9 cellular contexts compared by ENCODE assay signal in genomic region chr21:15221799-15222386, GRCh38.
A peak's percentile ranks its signal among the peaks of the same experiment; 100 is the strongest.
DNase-seq lines count a peak whose midpoint lies in the region; ATAC-seq and TF ChIP-seq lines count a peak whose summit lies in the region.
"Had no signal": no experiment of that assay in that cellular context is flagged by ENCODE, and none has a peak within 500 bp of the region (broad histone marks: within the 10 kb centered on the region; RNA-seq: fewer than 3 reads in every experiment).

No MANE protein-coding gene starts in this region.

- TF ChIP-seq CTCF in adrenal gland (IDR thresholded peaks at IDR 0.05) = peak in 1 of 6 experiments; percentile 12

- ATAC-seq in HG02973 (IDR thresholded peaks at IDR 0.05; ENCODE audit: unreplicated experiment) = no peak
- ATAC-seq: left colon had no signal

- no peaks in the 10 kb centered on the region for H3K27me3 ChIP-seq in adrenal gland

- peak overlapping the region in 1 of 5 donors; percentile 56 for H3K27ac ChIP-seq in adrenal gland

- TF ChIP-seq POLR2A in adrenal gland (IDR thresholded peaks at IDR 0.05) = no peak

- no peaks in the 10 kb centered on the region for H3K36me3 ChIP-seq in adrenal gland (replicated peaks in 1 of 2)

- peak; percentile 23 for DNase-seq in COLO668 (lab: John Stamatoyannopoulos, UW; ENCODE audit: unreplicated experiment)
- DNase-seq in HT1080 (ENCODE audit: low read depth) = peak; percentile 94
- peak in 6 of 7 donors; percentile 69 to 93 (median 82) for DNase-seq in adrenal gland
- DNase-seq in kidney tubule cell (ENCODE audit: low spot score) = peak; percentile 94
- DNase-seq in NCI-H2081 treated with DMSO at 0.1 percent for 48 hours (lab: John Stamatoyannopoulos, UW) = no peak
- DNase-seq in activated CD4-positive, CD25-positive, alpha-beta regulatory T cell treated with anti-CD3 and anti-CD28 coated beads, Interleukin-2, amount 50 U/mL, for 72 hours = no peak
- no peak for DNase-seq in NCI-H774 (lab: John Stamatoyannopoulos, UW)

- intact Hi-C loops in adrenal gland (cut with DNase I) = no loop called here

- H3K4me3 ChIP-seq in adrenal gland = no peak overlapping the region

- peaks cover 0 to 16% of the 10 kb centered on the region in 2 donors for H3K4me1 ChIP-seq in adrenal gland (replicated peaks in 1 of 2)

- H3K9me3 ChIP-seq in adrenal gland (replicated peaks in 1 of 3) = no peaks in the 10 kb centered on the region

Comparison
In these comparisons a context has a peak if more than half of its experiments do, and no peak if none do; other contexts are left out.
1. DNase-seq: peak in COLO668 (single experiment), HT1080 (single experiment), adrenal gland (6 of 7) and kidney tubule cell (single experiment); none in NCI-H2081 treated with DMSO at 0.1 percent for 48 hours (single experiment), activated CD4-positive, CD25-positive, alpha-beta regulatory T cell treated with anti-CD3 and anti-CD28 coated beads, Interleukin-2, amount 50 U/mL, for 72 hours (single experiment) and NCI-H774 (single experiment).